Comparison of ENCODE assay signal across 8 cellular contexts in genomic region chr9:15423328-15423985, GRCh38. TPM values are rescaled to one million over a fixed set of nuclear protein-coding genes. Genes with fewer than 3 reads are reported as not detected.
DNase-seq lines count a peak whose midpoint lies in the region; ATAC-seq, FAIRE-seq and TF ChIP-seq lines count a peak whose summit lies in the region.

No MANE protein-coding gene starts in this region.

- intact Hi-C loops in GM12878 (cut with micrococcal nuclease; ENCODE audit: unreplicated experiment) (loop anchor here (2.0 to 5.0 kb wide), 3 partner anchors 109 to 184 kb away; partner anchors contain the start of gene TTC39B), tibial artery (cut with DNase I; ENCODE audit: low total_unique reads) (loop anchor here (10.0 kb wide), 1 partner anchor 119 kb away; the partner anchor contains the start of gene TTC39B)

- TF ChIP-seq EP300 in GM12878 (IDR thresholded peaks at IDR 0.05; ENCODE audit: borderline replicate concordance in 1 of 2, control insufficient read depth in 1 of 2, low read depth in 2 of 2, low read length in 2 of 2) = no peak

- WGBS in GM12878 (ENCODE audit: insufficient coverage, insufficient replicate concordance, low lambda C conversion rate, missing lambda C conversion rate) = 4% methylated on average over 16 of the region's 16 CpGs

- 0 out of 4 replicates have a peak, but pooled peaks cover 0 to 4% of the 10 kb centered on the region in 2 experiments for H3K36me3 ChIP-seq in GM12878 (ENCODE audit: control insufficient read depth in 2 of 2, insufficient read depth in 2 of 2, low read length in 1 of 2)
- H3K36me3 ChIP-seq in tibial artery = peaks cover 7 to 21% (median 16%) of the 10 kb centered on the region in 3 donors

- H3K9me3 ChIP-seq in GM12878 (replicated peaks; ENCODE audit: control insufficient read depth, insufficient read depth, low read length) (no peaks in the 10 kb centered on the region), tibial artery (no peaks in the 10 kb centered on the region)

- no TSS peak for BruUV-seq in GM12878 (replicated peaks; lab: Mats Ljungman, UMichigan)

- H2AFZ ChIP-seq in GM12878 (ENCODE audit: control insufficient read depth, low read depth, low read length) = peak overlapping the region; percentile 88

- POLR2A ChIA-PET in GM12878 (lab: Charles Lee) = interaction anchor here (0.9 to 1.1 kb wide), 5 partner anchors 9 to 129 kb away, joined by 3 to 5 read pairs (median 4); partner anchors contain the start of genes CCDC171 and PSIP1

- peak overlapping the region; percentile 45 for H3K4me2 ChIP-seq in GM12878 (ENCODE audit: control insufficient read depth, insufficient read depth)

- TF ChIP-seq CTCF in GM12878 (IDR thresholded peaks at IDR 0.05 in 2 of 3, conservative IDR thresholded peaks at IDR 0.05 in 1 of 3; ENCODE audit: control insufficient read depth in 2 of 3, extremely low read depth in 1 of 3, insufficient read depth in 1 of 3, low read depth in 3 of 3, low read length in 3 of 3) = 0 out of 6 replicates have a peak, but pooled peaks of 1 of the 3 experiments have one; percentile 15
- peak in 1 of 2 experiments; percentile 29 for TF ChIP-seq CTCF in tibial artery (IDR thresholded peaks at IDR 0.05)

- RAD21 ChIA-PET in GM12878 (lab: Charles Lee; ENCODE audit: unreplicated experiment) = interaction anchor here (0.5 to 1.7 kb wide), 6 partner anchors 82 to 128 kb away, joined by 3 to 5 read pairs (median 4); partner anchors contain the start of gene PSIP1

- no peak for FAIRE-seq in GM12878 (lab: Jason Lieb, UNC)

- H4K20me1 ChIP-seq in GM12878 (ENCODE audit: control insufficient read depth, insufficient read depth) = no peaks in the 10 kb centered on the region

- SMC1A ChIA-PET in GM12878 (lab: Charles Lee; ENCODE audit: uncharacterized antibody, unreplicated experiment) = interaction anchor here (0.6 to 1.5 kb wide), 7 partner anchors 50 to 146 kb away, joined by 3 to 4 read pairs (median 3); partner anchors contain the start of gene TTC39B

- H3K27me3 ChIP-seq in GM12878 (replicated peaks in 1 of 2; ENCODE audit: control insufficient read depth in 2 of 2, insufficient read depth in 2 of 2, low read length in 1 of 2) (no peaks in the 10 kb centered on the region), tibial artery (no peaks in the 10 kb centered on the region)

- H3K79me2 ChIP-seq in GM12878 (ENCODE audit: control insufficient read depth, insufficient read depth, low read length) = peaks cover 46% of the 10 kb centered on the region

- TF ChIP-seq POLR2A in GM12878 (IDR thresholded peaks at IDR 0.05; ENCODE audit: low read depth, low read length) = no peak

- DNase-seq in NCI-H2081 (lab: John Stamatoyannopoulos, UW) (peak; percentile 12 to 53), NCI-H2081 treated with DMSO at 0.1 percent for 48 hours (lab: John Stamatoyannopoulos, UW) (no peak), NCI-H146 (lab: John Stamatoyannopoulos, UW) (peak; percentile 54), GM12878 (ENCODE audit: low read depth, low spot score) (no peak), left lobe of liver (ENCODE audit: low spot score) (no peak), tibial artery (no peak), cerebellar nuclear complex (lab: John Stamatoyannopoulos, UW) (no peak)

- peak overlapping the region; percentile 82 for H3K9ac ChIP-seq in GM12878 (ENCODE audit: control insufficient read depth, insufficient read depth, low read length)

- in situ Hi-C loops in GM12878 (cut with MboI) = no loop called here

- TF ChIP-seq RAD21 in GM12878 (IDR thresholded peaks at IDR 0.05; ENCODE audit: insufficient read depth, low read depth, low read length) = no peak; the same call in 1 of the 2 replicates

- H3K4me1 ChIP-seq in GM12878 (ENCODE audit: control insufficient read depth, insufficient read depth, low read length) = peaks cover 8% of the 10 kb centered on the region; the same call in 1 of the 2 replicates
- H3K4me1 ChIP-seq in tibial artery = peaks cover 0 to 40% (median 16%) of the 10 kb centered on the region in 4 donors

- peak; percentile 24 for ATAC-seq in GM12878
- peak; percentile 6 for ATAC-seq in left lobe of liver
- no peak for ATAC-seq in HG03139 (IDR thresholded peaks at IDR 0.05; ENCODE audit: unreplicated experiment)

- H3K4me3 ChIP-seq in GM12878 = peak overlapping the region; percentile 86
- H3K4me3 ChIP-seq in tibial artery = peak overlapping the region; percentile 90 to 91

- H3K27ac ChIP-seq in GM12878 (ENCODE audit: control insufficient read depth, insufficient read depth) = peak overlapping the region; percentile 72
- H3K27ac ChIP-seq in tibial artery = peak overlapping the region; percentile 95 to 96

- CTCF ChIA-PET in GM12878 (lab: Yijun Ruan, JAX) = interaction anchor here (1.1 to 3.7 kb wide), 8 partner anchors 21 to 210 kb away, joined by 3 to 23 read pairs (median 3); partner anchors contain the start of gene CCDC171

TF ChIP-seq in GM12878, 131 proteins besides CTCF, POLR2A, EP300 and RAD21:
- TF ChIP-seq MEF2A (IDR thresholded peaks at IDR 0.05; ENCODE audit: insufficient read depth, low read depth, low read length) (no peak), RUNX3 (IDR thresholded peaks at IDR 0.05; ENCODE audit: low read length) (peak; percentile 42), PKNOX1 (IDR thresholded peaks at IDR 0.05) (peak; percentile 18; the same call in 1 of the 2 replicates), FOXM1 (IDR thresholded peaks at IDR 0.05; ENCODE audit: low read depth, low read length) (peak; percentile 22; the same call in 1 of the 2 replicates)

RNA-seq across cellular contexts. Expression of gene SNAPC3, which starts 0.8 kb away (rescaled TPM):
- 168 and 171 TPM in 2 replicates for total RNA-seq in GM12878 (2013; cell fraction: nucleolus; rRNA removed)
- total RNA-seq in GM12878 (2014; rRNA removed) (24.2 and 30.1 TPM in 2 replicates), GM12878 (2014; rRNA removed; fragmentation: Illumina TruSeq; extraction: Trizol) (27.8 and 28.4 TPM in 2 replicates), GM12878 (2021) (19.4 and 24.4 TPM in 2 replicates), left lobe of liver (12.9 TPM)
- 7.4 TPM for polyA plus RNA-seq in GM12878 (2011; ENCODE audit: low read depth)
- polyA plus RNA-seq in GM12878 (2011; rRNA removed) (47.4 and 67.3 TPM in 2 replicates), GM12878 (2014; fragmentation: Illumina TruSeq; extraction: Trizol) (30.4 and 37.0 TPM in 2 replicates), GM12878 (2014; fragmentation: Nextera tagmentation; extraction: Ambion mirVana) (1 to 10 TPM; 5.7 to 7.4 TPM), GM12878 (2014; rRNA removed) (17.4 and 22.1 TPM in 2 replicates), GM12878 (2016; fragmentation: Nextera tagmentation; extraction: Ambion mirVana) (10 to 100 TPM; 25.1 to 28.0 TPM)
- polyA plus RNA-seq in GM12878 (2011; cell fraction: cytosol; rRNA removed) = 19.3 and 26.1 TPM in 2 replicates
- 32.3 and 32.8 TPM in 2 replicates for polyA plus RNA-seq in GM12878 (2011; cell fraction: nucleus; rRNA removed)
- polyA plus RNA-seq in GM12878 (2012) = 12.3 and 19.6 TPM in 2 replicates
- 28.0 and 45.0 TPM in 2 replicates for polyA minus RNA-seq in GM12878 (2011; rRNA and poly(A)+ RNA removed)
- 9.5 and 12.3 TPM in 2 replicates for polyA minus RNA-seq in GM12878 (2011; cell fraction: cytosol; rRNA and poly(A)+ RNA removed)
- polyA minus RNA-seq in GM12878 (2011; cell fraction: nucleus; rRNA and poly(A)+ RNA removed) = 21.0 and 40.1 TPM in 2 replicates

Comparison
In these comparisons a context has a peak if more than half of its experiments do, and no peak if none do; other contexts are left out.
1. DNase-seq: peak in NCI-H2081 (2 of 2) and NCI-H146 (single experiment); none in NCI-H2081 treated with DMSO at 0.1 percent for 48 hours (single experiment), GM12878 (single experiment), left lobe of liver (single experiment), tibial artery (0 of 2) and cerebellar nuclear complex (0 of 2).